1 cellular context compared by ENCODE assay signal in the genomic region with DNA sequence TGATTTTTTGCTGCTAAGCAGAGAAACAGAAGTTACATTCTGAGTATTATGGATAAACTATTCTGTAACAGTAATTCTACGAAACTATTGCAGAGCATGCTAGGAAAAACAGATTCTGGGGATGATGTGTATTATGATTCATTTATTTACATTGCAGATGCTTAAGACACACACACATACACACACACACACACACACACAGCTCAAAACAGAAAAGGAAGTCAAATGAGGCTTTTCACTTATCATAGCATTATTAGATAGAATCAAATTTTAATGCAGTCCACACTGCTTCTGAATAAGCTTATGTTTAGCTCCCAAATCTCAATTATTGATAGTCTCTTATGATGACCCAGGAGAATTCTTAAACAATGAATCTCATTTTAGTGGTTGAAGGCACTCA.
TF ChIP-seq lines count a peak whose summit lies in the region.

No MANE protein-coding gene starts in this region.

TF ChIP-seq in A549, 52 proteins besides CTCF, POLR2A, EP300 and RAD21 (continued from another document):
- TF ChIP-seq, protein P1, sequence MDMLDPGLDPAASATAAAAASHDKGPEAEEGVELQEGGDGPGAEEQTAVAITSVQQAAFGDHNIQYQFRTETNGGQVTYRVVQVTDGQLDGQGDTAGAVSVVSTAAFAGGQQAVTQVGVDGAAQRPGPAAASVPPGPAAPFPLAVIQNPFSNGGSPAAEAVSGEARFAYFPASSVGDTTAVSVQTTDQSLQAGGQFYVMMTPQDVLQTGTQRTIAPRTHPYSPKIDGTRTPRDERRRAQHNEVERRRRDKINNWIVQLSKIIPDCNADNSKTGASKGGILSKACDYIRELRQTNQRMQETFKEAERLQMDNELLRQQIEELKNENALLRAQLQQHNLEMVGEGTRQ (IDR thresholded peaks at IDR 0.05) = no peak
- TF ChIP-seq ZNF302 (CRISPR knock-in tag; IDR thresholded peaks at IDR 0.05) = no peak
- TF ChIP-seq FOSL2 (IDR thresholded peaks at IDR 0.05) = peak; percentile 84
- peak; percentile 96 for TF ChIP-seq FOSL2 (CRISPR knock-in tag; IDR thresholded peaks at IDR 0.05)
- TF ChIP-seq RCOR1 (IDR thresholded peaks at IDR 0.05; ENCODE audit: low read depth, low read length) = no peak
- no peak for TF ChIP-seq CBX8 (IDR thresholded peaks at IDR 0.05)
- TF ChIP-seq CBX2 (IDR thresholded peaks at IDR 0.05; ENCODE audit: borderline replicate concordance, low read depth) = no peak
- TF ChIP-seq SMC3 (IDR thresholded peaks at IDR 0.05) = peak; percentile 15; the same call in 1 of the 3 replicates
- TF ChIP-seq NPAS2 (CRISPR knock-in tag; IDR thresholded peaks at IDR 0.05; ENCODE audit: borderline replicate concordance) = no peak
